ENCODE assay signal across 8 cellular contexts in the genomic region with DNA sequence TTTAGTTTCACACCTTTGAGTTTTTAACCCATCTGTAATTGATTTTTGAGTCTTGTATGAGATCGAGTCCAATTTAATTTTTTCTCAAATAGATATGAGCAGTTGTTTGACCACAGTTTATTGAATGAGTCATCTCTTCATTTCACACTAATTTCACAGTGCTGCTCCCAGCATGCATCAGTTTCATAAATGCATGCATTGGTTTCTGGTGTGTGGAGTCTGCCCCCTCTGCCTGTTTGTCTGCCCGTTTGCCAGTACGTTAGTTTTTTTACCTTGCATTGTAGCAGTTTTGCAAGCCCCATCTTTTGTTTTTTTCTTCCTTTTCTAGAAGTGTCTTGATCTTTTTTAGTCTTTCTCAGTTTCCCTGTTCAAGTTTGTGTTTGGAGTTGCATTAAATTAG. TPM values are rescaled to one million over a fixed set of nuclear protein-coding genes. Genes with fewer than 3 reads are reported as not detected.
A peak's percentile ranks its signal among the peaks of the same experiment; 100 is the strongest.
DNase-seq lines count a peak whose midpoint lies in the region; ATAC-seq and TF ChIP-seq lines count a peak whose summit lies in the region.

No MANE protein-coding gene starts in this region.

- H2AFZ ChIP-seq in SK-N-SH (ENCODE audit: low read depth): peak overlapping the region; percentile 76; the same call in 1 of the 2 replicates

- no peaks in the 10 kb centered on the region for H3K36me3 ChIP-seq in SK-N-SH (replicated peaks in 1 of 2; ENCODE audit: control insufficient read depth in 1 of 2, insufficient read depth in 2 of 2, low read length in 1 of 2)
- no peaks in the 10 kb centered on the region for H3K36me3 ChIP-seq in body of pancreas (replicated peaks in 1 of 2; ENCODE audit: insufficient read depth in 1 of 2, low read depth in 2 of 2)
- no peaks in the 10 kb centered on the region for H3K36me3 ChIP-seq in vagina

- H3K9me3 ChIP-seq in SK-N-SH (no peaks in the 10 kb centered on the region), body of pancreas (no peaks in the 10 kb centered on the region), vagina (no peaks in the 10 kb centered on the region)

- ATAC-seq in GM21576 (IDR thresholded peaks at IDR 0.05; ENCODE audit: unreplicated experiment) (peak; percentile 98), body of pancreas (peak; percentile 40)

- 2% methylated on average over 3 of the region's 3 CpGs for WGBS in SK-N-SH (ENCODE audit: low lambda C conversion rate)
- 14% methylated on average over 3 of the region's 3 CpGs for WGBS in body of pancreas, 2 donors

- H4K20me1 ChIP-seq in SK-N-SH (ENCODE audit: insufficient read depth): no peaks in the 10 kb centered on the region

- peak; percentile 31 for DNase-seq in GM04503 (ENCODE audit: low read depth)
- peak; percentile 69 for DNase-seq in HT1080 (ENCODE audit: low read depth)
- DNase-seq in SK-N-SH: peak; percentile 55
- DNase-seq in body of pancreas: peak in 2 of 4 donors; percentile 34 to 40
- DNase-seq in stimulated activated CD4-positive, alpha-beta T cell treated with anti-CD3 and anti-CD28 coated beads, Interleukin-12 subunit alpha, Interleukin-12 subunit beta, amount 100 ng/mL, for 4 hours: peak; percentile 11
- DNase-seq in NCI-H1105 treated with DMSO at 0.1 percent for 48 hours (lab: John Stamatoyannopoulos, UW): no peak
- DNase-seq in vagina (ENCODE audit: extremely low spot score in 2 of 2): no peak

- TF ChIP-seq CTCF in SK-N-SH (IDR thresholded peaks at IDR 0.05) (peak; percentile 14; the same call in 1 of the 2 replicates), body of pancreas (IDR thresholded peaks at IDR 0.05) (no peak), vagina (IDR thresholded peaks at IDR 0.05) (no peak)

- H3K27me3 ChIP-seq in SK-N-SH (ENCODE audit: insufficient read depth) (no peaks in the 10 kb centered on the region), body of pancreas (no peaks in the 10 kb centered on the region), vagina (no peaks in the 10 kb centered on the region)

- peak in 1 of 2 experiments; percentile 31; a peak in 1 of 4 replicates for TF ChIP-seq EP300 in SK-N-SH (IDR thresholded peaks at IDR 0.05; ENCODE audit: borderline replicate concordance in 1 of 2, low read depth in 1 of 2, low read length in 1 of 2)

- peak overlapping the region in 1 of 2 experiments; percentile 10; a peak in 2 of 4 replicates for H3K4me3 ChIP-seq in SK-N-SH (ENCODE audit: low read depth in 2 of 2, low read length in 1 of 2)
- H3K4me3 ChIP-seq in body of pancreas: no peak overlapping the region
- H3K4me3 ChIP-seq in vagina: no peak overlapping the region

- H3K4me1 ChIP-seq in SK-N-SH (ENCODE audit: control insufficient read depth in 1 of 2, insufficient read depth in 2 of 2, low read depth in 1 of 2, low read length in 1 of 2) (peaks cover 0 to 22% of the 10 kb centered on the region in 2 experiments; a peak in 2 of 4 replicates), body of pancreas (peaks cover 18% of the 10 kb centered on the region), vagina (no peaks in the 10 kb centered on the region)

- H3K4me2 ChIP-seq in SK-N-SH: peak overlapping the region; percentile 46; the same call in 1 of the 2 replicates

- H3F3A ChIP-seq in SK-N-SH (replicated peaks; ENCODE audit: insufficient read depth): peaks cover 6% of the 10 kb centered on the region

- TF ChIP-seq POLR2A in body of pancreas (IDR thresholded peaks at IDR 0.05): no peak
- TF ChIP-seq POLR2A in vagina (IDR thresholded peaks at IDR 0.05): no peak

- peaks cover 30% of the 10 kb centered on the region for H3K79me2 ChIP-seq in SK-N-SH (ENCODE audit: insufficient read depth)

- no peaks in the 10 kb centered on the region for H3K9me2 ChIP-seq in SK-N-SH

- CTCF ChIA-PET in SK-N-SH (lab: Yijun Ruan, JAX): no interaction called here

- H3K9ac ChIP-seq in SK-N-SH: peak overlapping the region; percentile 18; the same call in 1 of the 2 replicates

- POLR2A ChIA-PET in SK-N-SH (lab: Yijun Ruan, JAX): no interaction called here

- intact Hi-C loops in body of pancreas (cut with DNase I) (no loop called here), vagina (cut with DNase I) (no loop called here)

- peak overlapping the region; percentile 60 to 68; a peak in 3 of 4 replicates for H3K27ac ChIP-seq in SK-N-SH (ENCODE audit: low read depth in 2 of 2, low read length in 1 of 2)
- H3K27ac ChIP-seq in body of pancreas: no peak overlapping the region
- H3K27ac ChIP-seq in vagina: no peak overlapping the region

- TF ChIP-seq RAD21 in SK-N-SH (IDR thresholded peaks at IDR 0.05; ENCODE audit: low read length): peak; percentile 15; the same call in 1 of the 2 replicates

TF ChIP-seq in SK-N-SH, 30 proteins besides CTCF, POLR2A, EP300 and RAD21:
- TF ChIP-seq FOSL2 (IDR thresholded peaks at IDR 0.05; ENCODE audit: borderline replicate concordance, low read depth) (peak; percentile 75; the same call in 1 of the 2 replicates), PBX3 (IDR thresholded peaks at IDR 0.05) (peak; percentile 41), MXI1 (IDR thresholded peaks at IDR 0.05; ENCODE audit: low read depth, low read length) (no peak), TCF12 (IDR thresholded peaks at IDR 0.05) (peak; percentile 73), JUND (IDR thresholded peaks at IDR 0.05) (peak; percentile 68)
- TF ChIP-seq, protein P1, sequence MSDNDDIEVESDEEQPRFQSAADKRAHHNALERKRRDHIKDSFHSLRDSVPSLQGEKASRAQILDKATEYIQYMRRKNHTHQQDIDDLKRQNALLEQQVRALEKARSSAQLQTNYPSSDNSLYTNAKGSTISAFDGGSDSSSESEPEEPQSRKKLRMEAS (IDR thresholded peaks at IDR 0.05; ENCODE audit: low read depth): 0 out of 2 replicates have a peak, but pooled peaks have one; percentile 43

RNA-seq across cellular contexts. Expression of gene SLX4IP, which starts 11.9 kb away (rescaled TPM):
- 3.7 and 3.9 TPM in 2 replicates for total RNA-seq in HT1080 (2014; rRNA removed; shearing (Covaris generic))
- 1.5 and 2.5 TPM in 2 replicates for polyA plus RNA-seq in HT1080 (2015; cell fraction: cytosol; rRNA removed)
- 4.2 and 5.5 TPM in 2 replicates for polyA plus RNA-seq in HT1080 (2015; cell fraction: nucleus; rRNA removed)
- polyA plus RNA-seq in SK-N-SH (2012; rRNA removed): 1.3 and 1.6 TPM in 2 replicates
- polyA plus RNA-seq in SK-N-SH (2012; cell fraction: cytosol; rRNA removed): 0.85 and 0.97 TPM in 2 replicates
- 4.2 and 5.6 TPM in 2 replicates for polyA plus RNA-seq in SK-N-SH (2012; cell fraction: nucleus; rRNA removed)
- total RNA-seq in body of pancreas: 1 to 10 TPM; 4.3 to 4.7 TPM
- 4.9 TPM for total RNA-seq in vagina

RNA-seq across cellular contexts. Expression of gene MKKS, which starts 13.0 kb away (rescaled TPM):
- 8.6 and 14.8 TPM in 2 replicates for total RNA-seq in HT1080 (2014; rRNA removed; shearing (Covaris generic))
- 15.0 and 16.8 TPM in 2 replicates for polyA plus RNA-seq in HT1080 (2015; cell fraction: cytosol; rRNA removed)
- 10.8 and 13.5 TPM in 2 replicates for polyA plus RNA-seq in HT1080 (2015; cell fraction: nucleus; rRNA removed)
- 10.1 and 13.3 TPM in 2 replicates for polyA plus RNA-seq in SK-N-SH (2012; rRNA removed)
- 13.4 and 16.0 TPM in 2 replicates for polyA plus RNA-seq in SK-N-SH (2012; cell fraction: cytosol; rRNA removed)
- 4.6 and 8.3 TPM in 2 replicates for polyA plus RNA-seq in SK-N-SH (2012; cell fraction: nucleus; rRNA removed)
- total RNA-seq in body of pancreas (1 to 10 TPM; 5.3 to 8.6 TPM), vagina (12.5 TPM)

Comparison
In these comparisons a context has a peak if more than half of its experiments do, and no peak if none do; other contexts are left out.
1. DNase-seq: peak in GM04503 (single experiment), HT1080 (single experiment), SK-N-SH (single experiment) and stimulated activated CD4-positive, alpha-beta T cell treated with anti-CD3 and anti-CD28 coated beads, Interleukin-12 subunit alpha, Interleukin-12 subunit beta, amount 100 ng/mL, for 4 hours (single experiment); none in NCI-H1105 treated with DMSO at 0.1 percent for 48 hours (single experiment) and vagina (0 of 2).
2. H3K27ac ChIP-seq: peak in SK-N-SH (2 of 2); none in body of pancreas (0 of 4) and vagina (single experiment).